1 cellular context compared by ENCODE assay signal in the genomic region with DNA sequence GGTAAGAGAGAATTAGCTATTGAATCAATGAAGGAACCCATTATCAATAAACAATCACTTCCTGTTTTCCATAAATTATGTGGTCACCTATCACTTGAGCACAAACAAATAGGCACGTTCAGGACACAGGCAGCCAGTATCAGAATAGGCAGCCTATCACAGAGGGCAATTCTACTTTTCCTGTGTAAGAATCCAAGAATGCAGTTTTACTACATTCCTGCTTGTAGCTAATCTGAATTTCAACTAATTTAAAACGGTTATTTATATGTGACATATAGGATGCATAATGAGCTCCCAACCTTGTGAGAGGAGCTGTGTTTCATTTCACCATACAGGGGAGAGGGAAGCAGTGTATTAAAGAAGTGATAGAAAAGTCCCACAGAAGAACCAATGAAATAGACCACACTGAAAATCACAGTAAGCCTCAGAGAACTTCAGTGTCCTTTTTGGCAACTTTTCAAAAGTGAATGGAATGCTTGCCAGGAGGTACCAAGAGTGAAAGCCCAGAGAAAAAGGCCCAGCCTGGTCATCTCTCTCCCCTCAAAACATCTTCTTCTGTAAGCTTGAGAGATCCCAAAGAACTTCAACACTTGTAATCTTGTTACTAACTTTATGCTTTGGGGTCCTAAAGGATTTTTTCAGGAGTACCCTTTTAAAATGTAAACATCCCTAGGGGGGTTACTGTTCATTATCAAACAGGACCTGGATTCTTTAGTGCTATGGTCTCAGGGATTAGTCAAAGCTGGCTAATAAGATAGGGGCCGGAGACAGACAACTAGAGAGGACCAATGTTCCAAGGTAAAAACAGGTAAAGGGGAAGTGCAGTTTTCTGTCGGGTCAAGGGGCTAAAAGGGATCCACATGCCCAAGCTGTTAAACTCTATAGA.
A peak's percentile ranks its signal among the peaks of the same experiment; 100 is the strongest.
TF ChIP-seq lines count a peak whose summit lies in the region.

No MANE protein-coding gene starts in this region.

TF ChIP-seq in K562, 482 proteins besides CTCF, POLR2A, EP300 and RAD21 (continued from another document and continues in another):
- TF ChIP-seq, protein P1, sequence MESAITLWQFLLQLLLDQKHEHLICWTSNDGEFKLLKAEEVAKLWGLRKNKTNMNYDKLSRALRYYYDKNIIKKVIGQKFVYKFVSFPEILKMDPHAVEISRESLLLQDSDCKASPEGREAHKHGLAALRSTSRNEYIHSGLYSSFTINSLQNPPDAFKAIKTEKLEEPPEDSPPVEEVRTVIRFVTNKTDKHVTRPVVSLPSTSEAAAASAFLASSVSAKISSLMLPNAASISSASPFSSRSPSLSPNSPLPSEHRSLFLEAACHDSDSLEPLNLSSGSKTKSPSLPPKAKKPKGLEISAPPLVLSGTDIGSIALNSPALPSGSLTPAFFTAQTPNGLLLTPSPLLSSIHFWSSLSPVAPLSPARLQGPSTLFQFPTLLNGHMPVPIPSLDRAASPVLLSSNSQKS (CRISPR knock-in tag; IDR thresholded peaks at IDR 0.05), result no peak
- TF ChIP-seq FOXM1 (IDR thresholded peaks at IDR 0.05; ENCODE audit: low read depth) (peak; percentile 22; the same call in 1 of the 2 replicates), FOXM1 (CRISPR knock-in tag; IDR thresholded peaks at IDR 0.05; ENCODE audit: low read depth) (no peak), ZNF282 (CRISPR knock-in tag; IDR thresholded peaks at IDR 0.05) (no peak), HDAC8 (tag; IDR thresholded peaks at IDR 0.05) (no peak), MYNN (IDR thresholded peaks at IDR 0.05) (no peak), MYNN (CRISPR knock-in tag; IDR thresholded peaks at IDR 0.05) (no peak), ZNF184 (CRISPR knock-in tag; IDR thresholded peaks at IDR 0.05) (no peak), DACH1 (IDR thresholded peaks at IDR 0.05; ENCODE audit: partially characterized antibody) (no peak), ZNF212 (CRISPR knock-in tag; IDR thresholded peaks at IDR 0.05) (no peak), ZNF354B (CRISPR knock-in tag; IDR thresholded peaks at IDR 0.05) (0 out of 2 replicates have a peak, but pooled peaks have one; percentile 2), HNRNPLL (IDR thresholded peaks at IDR 0.05; ENCODE audit: low read depth, low read length, poor library complexity, severe bottlenecking) (no peak), ZNF507 (tag; conservative IDR thresholded peaks at IDR 0.05) (no peak), FOXJ2 (tag; IDR thresholded peaks at IDR 0.05) (peak; percentile 76; the same call in 1 of the 2 replicates), TARDBP (IDR thresholded peaks at IDR 0.05) (no peak), KDM5B (IDR thresholded peaks at IDR 0.05; ENCODE audit: insufficient replicate concordance, low read depth, low read length) (no peak), TCF3 (CRISPR knock-in tag; IDR thresholded peaks at IDR 0.05) (peak; percentile 38; the same call in 1 of the 2 replicates), ARID1B (IDR thresholded peaks at IDR 0.05) (peak; percentile 52; the same call in 1 of the 2 replicates), MEIS2 (IDR thresholded peaks at IDR 0.05; ENCODE audit: partially characterized antibody) (peak; percentile 5), SNRNP70 (optimal IDR thresholded peaks at IDR 0.05; ENCODE audit: low read depth, low read length) (no peak), KLF10 (CRISPR knock-in tag; IDR thresholded peaks at IDR 0.05) (no peak), HOXB6 (CRISPR knock-in tag; IDR thresholded peaks at IDR 0.05; ENCODE audit: borderline replicate concordance) (no peak), CTBP1 (IDR thresholded peaks at IDR 0.05; ENCODE audit: borderline replicate concordance) (no peak), TEAD2 (tag; IDR thresholded peaks at IDR 0.05) (peak; percentile 47; the same call in 1 of the 2 replicates), MTF1 (CRISPR knock-in tag; IDR thresholded peaks at IDR 0.05; ENCODE audit: borderline replicate concordance) (0 out of 2 replicates have a peak, but pooled peaks have one; percentile 37), GABPB1 (CRISPR knock-in tag; IDR thresholded peaks at IDR 0.05) (no peak), BCL6 (CRISPR knock-in tag; IDR thresholded peaks at IDR 0.05) (peak; percentile 25; the same call in 1 of the 2 replicates), ZNF778 (CRISPR knock-in tag; IDR thresholded peaks at IDR 0.05) (no peak), ARNT (IDR thresholded peaks at IDR 0.05) (peak in 1 of 2 experiments; percentile 49; a peak in 1 of 4 replicates), ZBTB1 (CRISPR knock-in tag; IDR thresholded peaks at IDR 0.05; ENCODE audit: borderline replicate concordance, low read depth) (no peak), PTRF (tag; IDR thresholded peaks at IDR 0.05) (no peak), FIP1L1 (IDR thresholded peaks at IDR 0.05; ENCODE audit: low read depth, low read length, poor library complexity, severe bottlenecking) (no peak), KLF16 (IDR thresholded peaks at IDR 0.05) (no peak), MBD2 (IDR thresholded peaks at IDR 0.05; ENCODE audit: borderline replicate concordance, low read depth) (no peak), ILF3 (IDR thresholded peaks at IDR 0.05; ENCODE audit: borderline replicate concordance) (0 out of 2 replicates have a peak, but pooled peaks have one; percentile 58), PRMT5 (CRISPR knock-in tag; IDR thresholded peaks at IDR 0.05) (no peak)
- TF ChIP-seq, protein P2, sequence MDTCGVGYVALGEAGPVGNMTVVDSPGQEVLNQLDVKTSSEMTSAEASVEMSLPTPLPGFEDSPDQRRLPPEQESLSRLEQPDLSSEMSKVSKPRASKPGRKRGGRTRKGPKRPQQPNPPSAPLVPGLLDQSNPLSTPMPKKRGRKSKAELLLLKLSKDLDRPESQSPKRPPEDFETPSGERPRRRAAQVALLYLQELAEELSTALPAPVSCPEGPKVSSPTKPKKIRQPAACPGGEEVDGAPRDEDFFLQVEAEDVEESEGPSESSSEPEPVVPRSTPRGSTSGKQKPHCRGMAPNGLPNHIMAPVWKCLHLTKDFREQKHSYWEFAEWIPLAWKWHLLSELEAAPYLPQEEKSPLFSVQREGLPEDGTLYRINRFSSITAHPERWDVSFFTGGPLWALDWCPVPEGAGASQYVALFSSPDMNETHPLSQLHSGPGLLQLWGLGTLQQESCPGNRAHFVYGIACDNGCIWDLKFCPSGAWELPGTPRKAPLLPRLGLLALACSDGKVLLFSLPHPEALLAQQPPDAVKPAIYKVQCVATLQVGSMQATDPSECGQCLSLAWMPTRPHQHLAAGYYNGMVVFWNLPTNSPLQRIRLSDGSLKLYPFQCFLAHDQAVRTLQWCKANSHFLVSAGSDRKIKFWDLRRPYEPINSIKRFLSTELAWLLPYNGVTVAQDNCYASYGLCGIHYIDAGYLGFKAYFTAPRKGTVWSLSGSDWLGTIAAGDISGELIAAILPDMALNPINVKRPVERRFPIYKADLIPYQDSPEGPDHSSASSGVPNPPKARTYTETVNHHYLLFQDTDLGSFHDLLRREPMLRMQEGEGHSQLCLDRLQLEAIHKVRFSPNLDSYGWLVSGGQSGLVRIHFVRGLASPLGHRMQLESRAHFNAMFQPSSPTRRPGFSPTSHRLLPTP (IDR thresholded peaks at IDR 0.05; ENCODE audit: borderline replicate concordance, extremely low read depth, insufficient read length), result no peak
- TF ChIP-seq, protein P3, sequence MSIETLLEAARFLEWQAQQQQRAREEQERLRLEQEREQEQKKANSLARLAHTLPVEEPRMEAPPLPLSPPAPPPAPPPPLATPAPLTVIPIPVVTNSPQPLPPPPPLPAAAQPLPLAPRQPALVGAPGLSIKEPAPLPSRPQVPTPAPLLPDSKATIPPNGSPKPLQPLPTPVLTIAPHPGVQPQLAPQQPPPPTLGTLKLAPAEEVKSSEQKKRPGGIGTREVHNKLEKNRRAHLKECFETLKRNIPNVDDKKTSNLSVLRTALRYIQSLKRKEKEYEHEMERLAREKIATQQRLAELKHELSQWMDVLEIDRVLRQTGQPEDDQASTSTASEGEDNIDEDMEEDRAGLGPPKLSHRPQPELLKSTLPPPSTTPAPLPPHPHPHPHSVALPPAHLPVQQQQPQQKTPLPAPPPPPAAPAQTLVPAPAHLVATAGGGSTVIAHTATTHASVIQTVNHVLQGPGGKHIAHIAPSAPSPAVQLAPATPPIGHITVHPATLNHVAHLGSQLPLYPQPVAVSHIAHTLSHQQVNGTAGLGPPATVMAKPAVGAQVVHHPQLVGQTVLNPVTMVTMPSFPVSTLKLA (conservative IDR thresholded peaks at IDR 0.05), result no peak
- TF ChIP-seq, protein P4, sequence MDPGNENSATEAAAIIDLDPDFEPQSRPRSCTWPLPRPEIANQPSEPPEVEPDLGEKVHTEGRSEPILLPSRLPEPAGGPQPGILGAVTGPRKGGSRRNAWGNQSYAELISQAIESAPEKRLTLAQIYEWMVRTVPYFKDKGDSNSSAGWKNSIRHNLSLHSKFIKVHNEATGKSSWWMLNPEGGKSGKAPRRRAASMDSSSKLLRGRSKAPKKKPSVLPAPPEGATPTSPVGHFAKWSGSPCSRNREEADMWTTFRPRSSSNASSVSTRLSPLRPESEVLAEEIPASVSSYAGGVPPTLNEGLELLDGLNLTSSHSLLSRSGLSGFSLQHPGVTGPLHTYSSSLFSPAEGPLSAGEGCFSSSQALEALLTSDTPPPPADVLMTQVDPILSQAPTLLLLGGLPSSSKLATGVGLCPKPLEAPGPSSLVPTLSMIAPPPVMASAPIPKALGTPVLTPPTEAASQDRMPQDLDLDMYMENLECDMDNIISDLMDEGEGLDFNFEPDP (CRISPR knock-in tag; IDR thresholded peaks at IDR 0.05), result 0 out of 2 replicates have a peak, but pooled peaks have one; percentile 15
- TF ChIP-seq, protein P5, sequence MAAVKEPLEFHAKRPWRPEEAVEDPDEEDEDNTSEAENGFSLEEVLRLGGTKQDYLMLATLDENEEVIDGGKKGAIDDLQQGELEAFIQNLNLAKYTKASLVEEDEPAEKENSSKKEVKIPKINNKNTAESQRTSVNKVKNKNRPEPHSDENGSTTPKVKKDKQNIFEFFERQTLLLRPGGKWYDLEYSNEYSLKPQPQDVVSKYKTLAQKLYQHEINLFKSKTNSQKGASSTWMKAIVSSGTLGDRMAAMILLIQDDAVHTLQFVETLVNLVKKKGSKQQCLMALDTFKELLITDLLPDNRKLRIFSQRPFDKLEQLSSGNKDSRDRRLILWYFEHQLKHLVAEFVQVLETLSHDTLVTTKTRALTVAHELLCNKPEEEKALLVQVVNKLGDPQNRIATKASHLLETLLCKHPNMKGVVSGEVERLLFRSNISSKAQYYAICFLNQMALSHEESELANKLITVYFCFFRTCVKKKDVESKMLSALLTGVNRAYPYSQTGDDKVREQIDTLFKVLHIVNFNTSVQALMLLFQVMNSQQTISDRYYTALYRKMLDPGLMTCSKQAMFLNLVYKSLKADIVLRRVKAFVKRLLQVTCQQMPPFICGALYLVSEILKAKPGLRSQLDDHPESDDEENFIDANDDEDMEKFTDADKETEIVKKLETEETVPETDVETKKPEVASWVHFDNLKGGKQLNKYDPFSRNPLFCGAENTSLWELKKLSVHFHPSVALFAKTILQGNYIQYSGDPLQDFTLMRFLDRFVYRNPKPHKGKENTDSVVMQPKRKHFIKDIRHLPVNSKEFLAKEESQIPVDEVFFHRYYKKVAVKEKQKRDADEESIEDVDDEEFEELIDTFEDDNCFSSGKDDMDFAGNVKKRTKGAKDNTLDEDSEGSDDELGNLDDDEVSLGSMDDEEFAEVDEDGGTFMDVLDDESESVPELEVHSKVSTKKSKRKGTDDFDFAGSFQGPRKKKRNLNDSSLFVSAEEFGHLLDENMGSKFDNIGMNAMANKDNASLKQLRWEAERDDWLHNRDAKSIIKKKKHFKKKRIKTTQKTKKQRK (IDR thresholded peaks at IDR 0.05; ENCODE audit: borderline replicate concordance, low read depth, low read length), result no peak
- TF ChIP-seq, protein P6, sequence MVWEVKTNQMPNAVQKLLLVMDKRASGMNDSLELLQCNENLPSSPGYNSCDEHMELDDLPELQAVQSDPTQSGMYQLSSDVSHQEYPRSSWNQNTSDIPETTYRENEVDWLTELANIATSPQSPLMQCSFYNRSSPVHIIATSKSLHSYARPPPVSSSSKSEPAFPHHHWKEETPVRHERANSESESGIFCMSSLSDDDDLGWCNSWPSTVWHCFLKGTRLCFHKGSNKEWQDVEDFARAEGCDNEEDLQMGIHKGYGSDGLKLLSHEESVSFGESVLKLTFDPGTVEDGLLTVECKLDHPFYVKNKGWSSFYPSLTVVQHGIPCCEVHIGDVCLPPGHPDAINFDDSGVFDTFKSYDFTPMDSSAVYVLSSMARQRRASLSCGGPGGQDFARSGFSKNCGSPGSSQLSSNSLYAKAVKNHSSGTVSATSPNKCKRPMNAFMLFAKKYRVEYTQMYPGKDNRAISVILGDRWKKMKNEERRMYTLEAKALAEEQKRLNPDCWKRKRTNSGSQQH (CRISPR knock-in tag; IDR thresholded peaks at IDR 0.05), result no peak
- TF ChIP-seq, protein P7, sequence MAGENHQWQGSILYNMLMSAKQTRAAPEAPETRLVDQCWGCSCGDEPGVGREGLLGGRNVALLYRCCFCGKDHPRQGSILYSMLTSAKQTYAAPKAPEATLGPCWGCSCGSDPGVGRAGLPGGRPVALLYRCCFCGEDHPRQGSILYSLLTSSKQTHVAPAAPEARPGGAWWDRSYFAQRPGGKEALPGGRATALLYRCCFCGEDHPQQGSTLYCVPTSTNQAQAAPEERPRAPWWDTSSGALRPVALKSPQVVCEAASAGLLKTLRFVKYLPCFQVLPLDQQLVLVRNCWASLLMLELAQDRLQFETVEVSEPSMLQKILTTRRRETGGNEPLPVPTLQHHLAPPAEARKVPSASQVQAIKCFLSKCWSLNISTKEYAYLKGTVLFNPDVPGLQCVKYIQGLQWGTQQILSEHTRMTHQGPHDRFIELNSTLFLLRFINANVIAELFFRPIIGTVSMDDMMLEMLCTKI (IDR thresholded peaks at IDR 0.05; ENCODE audit: partially characterized antibody), result no peak
- TF ChIP-seq, protein P8, sequence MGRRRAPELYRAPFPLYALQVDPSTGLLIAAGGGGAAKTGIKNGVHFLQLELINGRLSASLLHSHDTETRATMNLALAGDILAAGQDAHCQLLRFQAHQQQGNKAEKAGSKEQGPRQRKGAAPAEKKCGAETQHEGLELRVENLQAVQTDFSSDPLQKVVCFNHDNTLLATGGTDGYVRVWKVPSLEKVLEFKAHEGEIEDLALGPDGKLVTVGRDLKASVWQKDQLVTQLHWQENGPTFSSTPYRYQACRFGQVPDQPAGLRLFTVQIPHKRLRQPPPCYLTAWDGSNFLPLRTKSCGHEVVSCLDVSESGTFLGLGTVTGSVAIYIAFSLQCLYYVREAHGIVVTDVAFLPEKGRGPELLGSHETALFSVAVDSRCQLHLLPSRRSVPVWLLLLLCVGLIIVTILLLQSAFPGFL (CRISPR knock-in tag; IDR thresholded peaks at IDR 0.05), result 0 out of 2 replicates have a peak, but pooled peaks have one; percentile 47
- TF ChIP-seq, protein P9, sequence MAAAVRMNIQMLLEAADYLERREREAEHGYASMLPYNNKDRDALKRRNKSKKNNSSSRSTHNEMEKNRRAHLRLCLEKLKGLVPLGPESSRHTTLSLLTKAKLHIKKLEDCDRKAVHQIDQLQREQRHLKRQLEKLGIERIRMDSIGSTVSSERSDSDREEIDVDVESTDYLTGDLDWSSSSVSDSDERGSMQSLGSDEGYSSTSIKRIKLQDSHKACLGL (CRISPR knock-in tag; IDR thresholded peaks at IDR 0.05; ENCODE audit: borderline replicate concordance, poor library complexity, severe bottlenecking), result no peak
- TF ChIP-seq, protein P10, sequence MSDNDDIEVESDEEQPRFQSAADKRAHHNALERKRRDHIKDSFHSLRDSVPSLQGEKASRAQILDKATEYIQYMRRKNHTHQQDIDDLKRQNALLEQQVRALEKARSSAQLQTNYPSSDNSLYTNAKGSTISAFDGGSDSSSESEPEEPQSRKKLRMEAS (CRISPR knock-in tag; IDR thresholded peaks at IDR 0.05), result no peak
